In the genomic region with DNA sequence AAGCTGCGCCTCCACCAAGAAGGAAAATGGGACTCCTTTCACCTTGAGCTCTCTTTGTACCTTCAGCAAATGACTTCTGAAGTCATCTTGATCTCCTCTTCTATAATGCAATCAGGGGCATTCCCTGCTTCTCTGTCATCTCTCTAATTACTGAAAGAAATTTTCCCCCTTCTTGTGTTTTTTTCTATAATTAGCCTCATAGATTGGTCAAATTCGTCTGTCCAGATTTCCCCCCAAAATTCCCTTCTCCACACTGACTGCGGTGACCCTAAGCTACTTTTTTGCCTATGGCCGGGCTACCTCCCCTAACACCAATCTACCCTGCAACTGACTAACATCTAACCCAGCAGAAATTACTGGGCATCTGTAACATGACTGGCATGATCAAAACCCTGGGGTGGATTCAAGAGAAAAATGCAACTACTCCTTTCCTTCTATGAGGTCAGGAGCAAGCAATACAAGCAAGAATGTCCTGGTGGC, we compare ENCODE assay signal across 19 cellular contexts.
DNase-seq lines count a peak whose midpoint lies in the region; ATAC-seq and TF ChIP-seq lines count a peak whose summit lies in the region.
"Had no signal": no experiment of that assay in that cellular context is flagged by ENCODE, and none has a peak within 500 bp of the region (broad histone marks: within the 10 kb centered on the region; RNA-seq: fewer than 3 reads in every experiment).

No MANE protein-coding gene starts in this region.

- H3K36me3 ChIP-seq in esophagus muscularis mucosa, result no peaks in the 10 kb centered on the region
- H3K36me3 ChIP-seq: left ventricle myocardium inferior, SJCRH30, WERI-Rb-1 had no signal

- H3K9me3 Mint-ChIP-seq in activated naive CD4-positive, alpha-beta T cell treated with anti-CD3 and anti-CD28 coated beads, Interleukin-2, amount 10 ng/mL, durations not matched to agents 7 days and 5 days, result no peaks in the 10 kb centered on the region
- H3K9me3 Mint-ChIP-seq in activated T-helper 17 cell treated with anti-CD3 and anti-CD28 coated beads, Interleukin-2, amount 50 U/mL, for 72 hours, result no peaks in the 10 kb centered on the region
- no peaks in the 10 kb centered on the region for H3K9me3 Mint-ChIP-seq in stimulated activated naive CD8-positive, alpha-beta T cell treated with anti-CD3 and anti-CD28 coated beads, Interleukin-15, Interleukin-2, amounts not matched to agents 100 ng/mL and 50 ng/mL, for 24 hours
- H3K9me3 Mint-ChIP-seq: neural crest cell had no signal

- H3K4me1 ChIP-seq in esophagus muscularis mucosa, result peaks cover 26 to 49% (median 42%) of the 10 kb centered on the region in 4 donors

- 97% methylated on average over 4 of the region's 4 CpGs for WGBS in esophagus muscularis mucosa

- intact Hi-C loops in cardiac septum (cut with DNase I) (no loop called here), esophagus muscularis mucosa (cut with DNase I) (no loop called here), head of caudate nucleus (cut with DNase I) (no loop called here)

- peaks cover 60% of the 10 kb centered on the region for H3K36me3 Mint-ChIP-seq in activated naive CD4-positive, alpha-beta T cell treated with anti-CD3 and anti-CD28 coated beads, Interleukin-2, amount 10 ng/mL, durations not matched to agents 7 days and 5 days
- peaks cover 100% of the 10 kb centered on the region for H3K36me3 Mint-ChIP-seq in activated T-helper 17 cell treated with anti-CD3 and anti-CD28 coated beads, Interleukin-2, amount 50 U/mL, for 72 hours (ENCODE audit: low read depth)
- peaks cover 21% of the 10 kb centered on the region for H3K36me3 Mint-ChIP-seq in stimulated activated naive CD8-positive, alpha-beta T cell treated with anti-CD3 and anti-CD28 coated beads, Interleukin-15, Interleukin-2, amounts not matched to agents 100 ng/mL and 50 ng/mL, for 24 hours (ENCODE audit: low read depth)

- no peaks in the 10 kb centered on the region for H3K27me3 ChIP-seq in esophagus muscularis mucosa
- H3K27me3 ChIP-seq: SJCRH30 had no signal

- peak overlapping the region; percentile 13 for H3K4me3 Mint-ChIP-seq in activated naive CD4-positive, alpha-beta T cell treated with anti-CD3 and anti-CD28 coated beads, Interleukin-2, amount 10 ng/mL, durations not matched to agents 7 days and 5 days
- H3K4me3 Mint-ChIP-seq in activated T-helper 17 cell treated with anti-CD3 and anti-CD28 coated beads, Interleukin-2, amount 50 U/mL, for 72 hours, result peak overlapping the region; percentile 75
- peak overlapping the region; percentile 2 for H3K4me3 Mint-ChIP-seq in stimulated activated naive CD8-positive, alpha-beta T cell treated with anti-CD3 and anti-CD28 coated beads, Interleukin-15, Interleukin-2, amounts not matched to agents 100 ng/mL and 50 ng/mL, for 24 hours
- H3K4me3 Mint-ChIP-seq: neural crest cell had no signal

- H3K27ac Mint-ChIP-seq in activated naive CD4-positive, alpha-beta T cell treated with anti-CD3 and anti-CD28 coated beads, Interleukin-2, amount 10 ng/mL, durations not matched to agents 7 days and 5 days, result peak overlapping the region; percentile 54
- peak overlapping the region; percentile 98 for H3K27ac Mint-ChIP-seq in activated T-helper 17 cell treated with anti-CD3 and anti-CD28 coated beads, Interleukin-2, amount 50 U/mL, for 72 hours
- H3K27ac Mint-ChIP-seq in stimulated activated naive CD8-positive, alpha-beta T cell treated with anti-CD3 and anti-CD28 coated beads, Interleukin-15, Interleukin-2, amounts not matched to agents 100 ng/mL and 50 ng/mL, for 24 hours, result peak overlapping the region; percentile 76

- H3K9me3 ChIP-seq in esophagus muscularis mucosa, result no peaks in the 10 kb centered on the region
- H3K9me3 ChIP-seq: left ventricle myocardium inferior, SJCRH30 had no signal

- no peak for DNase-seq in activated naive CD4-positive, alpha-beta T cell treated with anti-CD3 and anti-CD28 coated beads, Interleukin-2, amount 10 ng/mL, durations not matched to agents 7 days and 5 days
- DNase-seq in activated naive CD4-positive, alpha-beta T cell treated with Interleukin-2 at 50 U/mL for 16 hours, result no peak
- DNase-seq in cardiac septum (ENCODE audit: low spot score), result no peak
- no peak for DNase-seq in esophagus muscularis mucosa (ENCODE audit: extremely low spot score)
- no peak for DNase-seq in head of caudate nucleus
- DNase-seq: activated effector memory CD4-positive, alpha-beta T cell treated with Interleukin-2 at 50 U/mL for 16 hours; central memory CD4-positive, alpha-beta T cell; GDM1; hypothalamus; IMR-90; left ventricle myocardium inferior; NCI-H146; NK-92 treated with Interleukin-12 subunit alpha and Interleukin-12 subunit beta, amount 100 ng/mL, for 24 hours; SJCRH30; WERI-Rb-1 had no signal

- TF ChIP-seq CTCF in esophagus muscularis mucosa (IDR thresholded peaks at IDR 0.05), result no peak

- H3K27ac ChIP-seq in esophagus muscularis mucosa (replicated peaks in 1 of 4), result no peak overlapping the region
- H3K27ac ChIP-seq: left ventricle myocardium inferior, SJCRH30, WERI-Rb-1 had no signal

- ATAC-seq in HG03354 (IDR thresholded peaks at IDR 0.05; ENCODE audit: poor library complexity, severe bottlenecking, unreplicated experiment), result peak; percentile 20
- no peak for ATAC-seq in activated T-helper 17 cell treated with anti-CD3 and anti-CD28 coated beads, Interleukin-2, amount 50 U/mL, for 72 hours (replicated peaks)

- TF ChIP-seq POLR2A in esophagus muscularis mucosa (IDR thresholded peaks at IDR 0.05; ENCODE audit: low read depth), result no peak

- peaks cover 65% of the 10 kb centered on the region for H3K4me1 Mint-ChIP-seq in activated naive CD4-positive, alpha-beta T cell treated with anti-CD3 and anti-CD28 coated beads, Interleukin-2, amount 10 ng/mL, durations not matched to agents 7 days and 5 days
- H3K4me1 Mint-ChIP-seq in activated T-helper 17 cell treated with anti-CD3 and anti-CD28 coated beads, Interleukin-2, amount 50 U/mL, for 72 hours, result peaks cover 48% of the 10 kb centered on the region
- peaks cover 83% of the 10 kb centered on the region for H3K4me1 Mint-ChIP-seq in stimulated activated naive CD8-positive, alpha-beta T cell treated with anti-CD3 and anti-CD28 coated beads, Interleukin-15, Interleukin-2, amounts not matched to agents 100 ng/mL and 50 ng/mL, for 24 hours (ENCODE audit: low read depth)

- TF ChIP-seq EP300 in esophagus muscularis mucosa (IDR thresholded peaks at IDR 0.05), result no peak

- CTCF ChIA-PET in activated naive CD4-positive, alpha-beta T cell treated with anti-CD3 and anti-CD28 coated beads, Interleukin-2, amount 10 ng/mL, durations not matched to agents 7 days and 5 days (lab: Charles Lee), result interaction anchor here (1.3 to 7.0 kb wide), 3 partner anchors 12 to 168 kb away, joined by 3 to 43 read pairs (median 24); a partner anchor contains a TSS

- H3K27me3 Mint-ChIP-seq in activated naive CD4-positive, alpha-beta T cell treated with anti-CD3 and anti-CD28 coated beads, Interleukin-2, amount 10 ng/mL, durations not matched to agents 7 days and 5 days, result no peaks in the 10 kb centered on the region
- no peaks in the 10 kb centered on the region for H3K27me3 Mint-ChIP-seq in activated T-helper 17 cell treated with anti-CD3 and anti-CD28 coated beads, Interleukin-2, amount 50 U/mL, for 72 hours
- H3K27me3 Mint-ChIP-seq in stimulated activated naive CD8-positive, alpha-beta T cell treated with anti-CD3 and anti-CD28 coated beads, Interleukin-15, Interleukin-2, amounts not matched to agents 100 ng/mL and 50 ng/mL, for 24 hours, result no peaks in the 10 kb centered on the region

- no peak overlapping the region for H3K4me3 ChIP-seq in esophagus muscularis mucosa
- H3K4me3 ChIP-seq: left ventricle myocardium inferior, SJCRH30 had no signal

Comparison
In these comparisons a context has a peak if more than half of its experiments do, and no peak if none do; other contexts are left out.
1. H3K4me3 Mint-ChIP-seq: peak in every context shown above with its lines; median percentile 75 in activated T-helper 17 cell treated with anti-CD3 and anti-CD28 coated beads, Interleukin-2, amount 50 U/mL, for 72 hours; 13 in activated naive CD4-positive, alpha-beta T cell treated with anti-CD3 and anti-CD28 coated beads, Interleukin-2, amount 10 ng/mL, durations not matched to agents 7 days and 5 days; 2 in stimulated activated naive CD8-positive, alpha-beta T cell treated with anti-CD3 and anti-CD28 coated beads, Interleukin-15, Interleukin-2, amounts not matched to agents 100 ng/mL and 50 ng/mL, for 24 hours.